8 cellular contexts compared by ENCODE assay signal in genomic region chr22:17705565-17706450, GRCh38.
DNase-seq lines count a peak whose midpoint lies in the region; ATAC-seq, FAIRE-seq and TF ChIP-seq lines count a peak whose summit lies in the region.

No MANE protein-coding gene starts in this region.

- no peaks in the 10 kb centered on the region for H3K79me2 ChIP-seq in MM.1S (ENCODE audit: low read length)
- H3K79me2 ChIP-seq in endothelial cell of umbilical vein (ENCODE audit: control insufficient read depth, insufficient read depth, low read length): peaks cover 16% of the 10 kb centered on the region

- dilution Hi-C loops in endothelial cell of umbilical vein (cut with MboI; ENCODE audit: extremely low pct_ligation_motif_present, low sequenced_read_pairs): no loop called here

- H4K20me1 ChIP-seq in MM.1S (ENCODE audit: insufficient read depth, low read length): peaks cover 6% of the 10 kb centered on the region; the same call in 1 of the 2 replicates
- no peaks in the 10 kb centered on the region for H4K20me1 ChIP-seq in endothelial cell of umbilical vein (replicated peaks; ENCODE audit: control insufficient read depth, extremely low read depth, insufficient read depth, low read length)

- intact Hi-C loops in endothelial cell of umbilical vein (cut with micrococcal nuclease): loop anchor here (2.0 to 10.0 kb wide), 3 partner anchors 67 to 151 kb away; partner anchors contain the start of genes ATP6V1E1 and BCL2L13

- no peak for TF ChIP-seq POLR2A in endothelial cell of umbilical vein (IDR thresholded peaks at IDR 0.05; ENCODE audit: low read depth, low read length)

- H3K9ac ChIP-seq in MM.1S (ENCODE audit: low read length) (no peak overlapping the region), endothelial cell of umbilical vein (replicated peaks; ENCODE audit: extremely low read depth, insufficient read depth, low read length) (peak overlapping the region; percentile 86)

- H3K9me3 ChIP-seq in MM.1S (replicated peaks; ENCODE audit: insufficient read depth, low read length) (no peaks in the 10 kb centered on the region), endothelial cell of umbilical vein (replicated peaks; ENCODE audit: control insufficient read depth, insufficient read depth, low read length) (no peaks in the 10 kb centered on the region)

- peaks cover 17% of the 10 kb centered on the region for H3F3A ChIP-seq in MM.1S (ENCODE audit: insufficient read depth, low read length)

- DNase-seq in MM.1S (no peak), endothelial cell of umbilical vein (ENCODE audit: low read depth, low spot score) (no peak), retinal pigment epithelial cell (ENCODE audit: low read depth) (no peak), AML-193 (lab: John Stamatoyannopoulos, UW) (no peak), hepatic stellate cell (ENCODE audit: low spot score) (no peak)

- BruUV-seq in endothelial cell of umbilical vein (replicated peaks; lab: Mats Ljungman, UMichigan): no TSS peak

- H3K4me1 ChIP-seq in MM.1S (ENCODE audit: low read length) (peaks cover 18% of the 10 kb centered on the region), endothelial cell of umbilical vein (ENCODE audit: control insufficient read depth, extremely low read depth, insufficient read depth, low read length) (peaks cover 24% of the 10 kb centered on the region)

- TF ChIP-seq CTCF in MM.1S (IDR thresholded peaks at IDR 0.05; ENCODE audit: low read length) (no peak), endothelial cell of umbilical vein (IDR thresholded peaks at IDR 0.05; ENCODE audit: extremely low read depth in 1 of 2, insufficient read depth in 1 of 2, low read depth in 1 of 2, low read length in 2 of 2) (no peak), retinal pigment epithelial cell (conservative IDR thresholded peaks at IDR 0.05; ENCODE audit: low read depth, low read length) (no peak)

- H3K36me3 ChIP-seq in MM.1S (replicated peaks; ENCODE audit: insufficient read depth, low read length) (no peaks in the 10 kb centered on the region), endothelial cell of umbilical vein (ENCODE audit: control insufficient read depth in 2 of 2, extremely low read depth in 1 of 2, insufficient read depth in 2 of 2, low read length in 2 of 2) (peaks cover 0 to 1% of the 10 kb centered on the region in 2 experiments)

- no peaks in the 10 kb centered on the region for H3K9me1 ChIP-seq in endothelial cell of umbilical vein (replicated peaks; ENCODE audit: control insufficient read depth, extremely low read depth, insufficient read depth, low read length)

- H3K27me3 ChIP-seq in MM.1S (replicated peaks; ENCODE audit: insufficient read depth, low read length): no peaks in the 10 kb centered on the region
- no peaks in the 10 kb centered on the region for H3K27me3 ChIP-seq in endothelial cell of umbilical vein (ENCODE audit: control insufficient read depth in 2 of 2, insufficient read depth in 2 of 2, low read length in 2 of 2)

- CTCF ChIA-PET in endothelial cell of umbilical vein (lab: Charles Lee): interaction anchor here (0.7 to 2.2 kb wide), 5 partner anchors 19 to 534 kb away, joined by 3 to 5 read pairs (median 4); partner anchors contain the start of gene BCL2L13

- H3K27ac ChIP-seq in MM.1S (ENCODE audit: low read length) (peak overlapping the region; percentile 56; the same call in 1 of the 2 replicates), endothelial cell of umbilical vein (ENCODE audit: insufficient read depth, low read depth, low read length) (peak overlapping the region; percentile 91)

- no peak for FAIRE-seq in endothelial cell of umbilical vein (lab: Jason Lieb, UNC)

- ATAC-seq in GM21528 (IDR thresholded peaks at IDR 0.05; ENCODE audit: low FRiP score, unreplicated experiment) (peak; percentile 78), GM21367 (IDR thresholded peaks at IDR 0.05; ENCODE audit: unreplicated experiment) (no peak), GM19328 (IDR thresholded peaks at IDR 0.05; ENCODE audit: unreplicated experiment) (no peak)

- POLR2A ChIA-PET in endothelial cell of umbilical vein (lab: Charles Lee): no interaction called here

- H3K4me3 ChIP-seq in MM.1S (ENCODE audit: low read length) (no peak overlapping the region), endothelial cell of umbilical vein (replicated peaks in 1 of 3; ENCODE audit: insufficient read depth in 1 of 3, low read depth in 1 of 3, low read length in 3 of 3) (peak overlapping the region in 1 of 3 experiments; percentile 84), retinal pigment epithelial cell (ENCODE audit: low read length) (peak overlapping the region; percentile 43)

- H3K9me2 ChIP-seq in MM.1S (replicated peaks; ENCODE audit: insufficient read depth, low read length): no peaks in the 10 kb centered on the region

- H2AFZ ChIP-seq in MM.1S (ENCODE audit: low read length) (no peak overlapping the region), endothelial cell of umbilical vein (ENCODE audit: low read depth, low read length) (peak overlapping the region; percentile 79)

- H3K4me2 ChIP-seq in MM.1S (ENCODE audit: low read depth, low read length): peak overlapping the region; percentile 44
- peak overlapping the region; percentile 96 for H3K4me2 ChIP-seq in endothelial cell of umbilical vein (ENCODE audit: insufficient read depth, low read length)

TF ChIP-seq in endothelial cell of umbilical vein, 7 proteins besides CTCF, POLR2A, EP300 and RAD21:
- TF ChIP-seq MAX (IDR thresholded peaks at IDR 0.05; ENCODE audit: insufficient read depth, insufficient read length): no peak
- no peak for TF ChIP-seq JUN (IDR thresholded peaks at IDR 0.05; ENCODE audit: borderline replicate concordance, insufficient read depth, insufficient read length, low read depth)
- no peak for TF ChIP-seq MYC (IDR thresholded peaks at IDR 0.05; ENCODE audit: low read depth, low read length)
- no peak for TF ChIP-seq POLR2AphosphoS5 (IDR thresholded peaks at IDR 0.05; ENCODE audit: insufficient read depth, low read depth, low read length)
- TF ChIP-seq GATA2 (IDR thresholded peaks at IDR 0.05; ENCODE audit: insufficient read depth, insufficient read length, low read depth, low read length): no peak
- TF ChIP-seq FOS (IDR thresholded peaks at IDR 0.05; ENCODE audit: borderline replicate concordance, insufficient read depth, low read length): no peak
- TF ChIP-seq EZH2 (IDR thresholded peaks at IDR 0.05; ENCODE audit: borderline replicate concordance, low read depth, low read length, severe bottlenecking): no peak
TF ChIP-seq in endothelial cell of umbilical vein: peak in this region for 0.
